ENCODE assay signal across 8 cellular contexts in genomic region chr1:7770939-7771672, GRCh38. TPM values are rescaled to one million over a fixed set of nuclear protein-coding genes. Genes with fewer than 3 reads are reported as not detected.
DNase-seq lines count a peak whose midpoint lies in the region; ATAC-seq and TF ChIP-seq lines count a peak whose summit lies in the region.

A gene with protein sequence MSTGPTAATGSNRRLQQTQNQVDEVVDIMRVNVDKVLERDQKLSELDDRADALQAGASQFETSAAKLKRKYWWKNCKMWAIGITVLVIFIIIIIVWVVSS (plus strand): TSS chr1:7771296. CDS start chr1:7771384, 88 bp downstream.

- no peaks in the 10 kb centered on the region for H3K36me3 ChIP-seq in Caco-2 (ENCODE audit: control insufficient read depth, insufficient read depth, low read length)
- H3K36me3 ChIP-seq in stomach, result peaks cover 0 to 25% (median 22%) of the 10 kb centered on the region in 4 donors

- H3K4me3 ChIP-seq in Caco-2 (ENCODE audit: low read depth, low read length) (peak within 1 kb of the TSS; percentile 68), stomach (peak within 1 kb of the TSS; percentile 84 to 100 (median 96))

- CTCF ChIA-PET in Caco-2 (lab: Charles Lee), result no interaction called here

- H3K36me3 Mint-ChIP-seq in Caco-2 (ENCODE audit: insufficient read depth, unreplicated experiment) (peaks cover 17% of the 10 kb centered on the region), neural crest cell (ENCODE audit: low read depth) (peaks cover 8% of the 10 kb centered on the region)

- H3K4me1 ChIP-seq in Caco-2 (peaks cover 9% of the 10 kb centered on the region), stomach (peaks cover 12 to 56% (median 29%) of the 10 kb centered on the region in 4 donors)

- DNase-seq in Caco-2 (peak; percentile 89 to 90), HuH-7 (ENCODE audit: low spot score) (peak; percentile 84), fibroblast of the conjunctiva (ENCODE audit: low read depth) (peak; percentile 55), neural crest cell (ENCODE audit: low read depth, low spot score) (peak; percentile 78), stomach (peak; percentile 92)
- peak; percentile 79 for DNase-seq in activated effector memory CD4-positive, alpha-beta T cell treated with Interleukin-2 at 50 U/mL for 16 hours

- WGBS in stomach, 5 donors, result 0 to 1% (median 0%) methylated on average over 44 to 87 of the region's 87 CpGs

- POLR2A ChIA-PET in Caco-2 (lab: Charles Lee), result interaction anchor here (0.7 kb wide), 1 partner anchor 29 kb away, joined by 11 read pairs; no protein-coding TSS in a partner anchor

- no peak for TF ChIP-seq CTCF in Caco-2 (IDR thresholded peaks at IDR 0.05; ENCODE audit: insufficient read depth in 1 of 2, low read depth in 1 of 2, low read length in 1 of 2, severe bottlenecking in 1 of 2, unreplicated experiment in 1 of 2)
- no peak for TF ChIP-seq CTCF in neural crest cell (conservative IDR thresholded peaks at IDR 0.05)
- TF ChIP-seq CTCF in stomach (IDR thresholded peaks at IDR 0.05), result no peak

- no peaks in the 10 kb centered on the region for H3K9me3 ChIP-seq in Caco-2
- no peaks in the 10 kb centered on the region for H3K9me3 ChIP-seq in stomach

- no peaks in the 10 kb centered on the region for H3K9me3 Mint-ChIP-seq in Caco-2 (ENCODE audit: unreplicated experiment)
- H3K9me3 Mint-ChIP-seq in neural crest cell, result no peaks in the 10 kb centered on the region

- TF ChIP-seq POLR2A in Raji (IDR thresholded peaks at IDR 0.05; ENCODE audit: insufficient read depth, low read depth, low read length) (peak; percentile 72), stomach (IDR thresholded peaks at IDR 0.05) (no peak)

- H3K4me1 Mint-ChIP-seq in Caco-2 (ENCODE audit: low read depth, unreplicated experiment), result peaks cover 6% of the 10 kb centered on the region
- peaks cover 32% of the 10 kb centered on the region for H3K4me1 Mint-ChIP-seq in neural crest cell

- no peak for TF ChIP-seq EP300 in stomach (IDR thresholded peaks at IDR 0.05)

- ATAC-seq in GM21360 (IDR thresholded peaks at IDR 0.05; ENCODE audit: unreplicated experiment), result peak; percentile 71

- no peaks in the 10 kb centered on the region for H3K27me3 ChIP-seq in Caco-2 (replicated peaks; ENCODE audit: control insufficient read depth, insufficient read depth, low read length)
- H3K27me3 ChIP-seq in stomach, result no peaks in the 10 kb centered on the region

- H3K27me3 Mint-ChIP-seq in Caco-2 (ENCODE audit: insufficient read depth, unreplicated experiment) (peaks cover 2% of the 10 kb centered on the region), neural crest cell (ENCODE audit: low read depth) (no peaks in the 10 kb centered on the region)

- intact Hi-C loops in Caco-2 (cut with micrococcal nuclease; ENCODE audit: unreplicated experiment) (loop anchor here (1.0 kb wide), 1 partner anchor 12 kb away; no protein-coding TSS in a partner anchor), stomach (cut with DNase I; ENCODE audit: low total_unique reads) (no loop called here)

- BruUV-seq in Caco-2 (replicated peaks; lab: Mats Ljungman, UMichigan), result no TSS peak

- H3K27ac Mint-ChIP-seq in Caco-2 (ENCODE audit: unreplicated experiment) (peak within 1 kb of the TSS; percentile 82), neural crest cell (ENCODE audit: unreplicated experiment) (peak within 1 kb of the TSS; percentile 88)

- H3K4me3 Mint-ChIP-seq in Caco-2 (ENCODE audit: unreplicated experiment) (peak within 1 kb of the TSS; percentile 89), neural crest cell (peak within 1 kb of the TSS; percentile 90)

- peak within 1 kb of the TSS; percentile 95 to 98 (median 96) for H3K27ac ChIP-seq in stomach

RNA-seq across cellular contexts. Expression of the gene that starts here (rescaled TPM):
- 71.8 and 77.8 TPM in 2 replicates for total RNA-seq in Caco-2 (2022)
- 63.9 and 64.4 TPM in 2 replicates for total RNA-seq in neural crest cell
- total RNA-seq in stomach, result 100 to 1,000 TPM in 3 of 5 donors, 10 to 100 TPM in 2; 20.9 to 133 (median 112) TPM
- polyA plus RNA-seq in stomach, result 10 to 100 TPM; 42.0 to 98.5 (median 67.1) TPM

Comparison
In these comparisons a context has a peak if more than half of its experiments do, and no peak if none do; other contexts are left out.
1. Peak in every context shown above with its lines: DNase-seq, ATAC-seq, H3K4me3 ChIP-seq and H3K27ac ChIP-seq.